In genomic region chr9:133825555-133826198, GRCh38 we compare ENCODE assay signal across 15 cellular contexts.
DNase-seq lines count a peak whose midpoint lies in the region; TF ChIP-seq lines count a peak whose summit lies in the region.
"Had no signal": no experiment of that assay in that cellular context is flagged by ENCODE, and none has a peak within 500 bp of the region (broad histone marks: within the 10 kb centered on the region; RNA-seq: fewer than 3 reads in every experiment).

No MANE protein-coding gene starts in this region.

- H3F3A ChIP-seq in neural cell (ENCODE audit: insufficient read depth, low read length, poor library complexity, severe bottlenecking): no peaks in the 10 kb centered on the region

- H3K4me2 ChIP-seq in neural cell (ENCODE audit: low read length): no peak overlapping the region
- H3K4me2 ChIP-seq: BLaER1 had no signal

- H3K36me3 ChIP-seq in neural cell (ENCODE audit: insufficient read depth, low read length): no peaks in the 10 kb centered on the region

- H3K9ac ChIP-seq in neural cell (ENCODE audit: low read length): peak overlapping the region; percentile 14
- H3K9ac ChIP-seq: BLaER1 had no signal

- H3K27me3 Mint-ChIP-seq in CD14-positive monocyte (ENCODE audit: low read depth in 3 of 3): peaks cover 0 to 4% (median 0%) of the 10 kb centered on the region in 3 donors
- H3K27me3 Mint-ChIP-seq: stimulated activated naive CD8-positive, alpha-beta T cell treated with anti-CD3 and anti-CD28 coated beads, Interleukin-15, amount 100 ng/mL, for 72 hours had no signal

- no peaks in the 10 kb centered on the region for H3K9me2 ChIP-seq in neural cell (ENCODE audit: insufficient read depth, low read length)

- H3K4me1 Mint-ChIP-seq in CD14-positive monocyte: peaks cover 37% of the 10 kb centered on the region
- H3K4me1 Mint-ChIP-seq: stimulated activated naive CD8-positive, alpha-beta T cell treated with anti-CD3 and anti-CD28 coated beads, Interleukin-15, amount 100 ng/mL, for 72 hours had no signal

- H3K9me3 ChIP-seq in neural cell (ENCODE audit: low read length): no peaks in the 10 kb centered on the region
- H3K9me3 ChIP-seq: BLaER1 had no signal

- H3K36me3 Mint-ChIP-seq in CD14-positive monocyte: peaks cover 29 to 35% of the 10 kb centered on the region in 2 donors

- no peaks in the 10 kb centered on the region for H3K27me3 ChIP-seq in neural cell (ENCODE audit: insufficient read depth, low read depth, low read length)
- H3K27me3 ChIP-seq: BLaER1 had no signal

- DNase-seq in CD14-positive monocyte (ENCODE audit: low spot score) (no peak), NCI-H526 (lab: John Stamatoyannopoulos, UW) (peak; percentile 48 to 64), epithelial cell of esophagus (ENCODE audit: low read depth) (peak; percentile 23), SK-N-DZ (ENCODE audit: low spot score) (no peak), NCI-H2029 treated with DMSO at 0.1 percent for 48 hours (lab: John Stamatoyannopoulos, UW) (no peak)
- DNase-seq in activated CD8-positive, alpha-beta memory T cell treated with anti-CD3 and anti-CD28 coated beads, Interleukin-2, amount 50 U/mL, for 48 hours: no peak
- no peak for DNase-seq in activated naive CD4-positive, alpha-beta T cell treated with Interleukin-2 at 50 U/mL for 16 hours
- DNase-seq: activated CD8-positive, alpha-beta T cell treated with anti-CD3 and anti-CD28 coated beads, Interleukin-2, amount 10 ng/mL, durations not matched to agents 7 days and 5 days; activated gamma-delta T cell treated with Interleukin-2 at 50 U/mL for 16 hours; erythroblast; GF-D8; NCI-H510A; stimulated activated naive CD8-positive, alpha-beta T cell treated with anti-CD3 and anti-CD28 coated beads, Interleukin-15, amount 100 ng/mL, for 72 hours had no signal

- peak overlapping the region in 6 of 7 donors; percentile 26 to 69 (median 48) for H3K27ac Mint-ChIP-seq in CD14-positive monocyte
- H3K27ac Mint-ChIP-seq: activated CD8-positive, alpha-beta T cell treated with anti-CD3 and anti-CD28 coated beads, Interleukin-2, amount 10 ng/mL, durations not matched to agents 7 days and 5 days; stimulated activated naive CD8-positive, alpha-beta T cell treated with anti-CD3 and anti-CD28 coated beads, Interleukin-15, amount 100 ng/mL, for 72 hours had no signal

- intact Hi-C loops in CD14-positive monocyte (cut with micrococcal nuclease): loop anchor here in 1 of 2 donors (5.0 kb wide), 1 partner anchor 37 kb away; no protein-coding TSS in a partner anchor

- peak overlapping the region; percentile 37 for H3K27ac ChIP-seq in neural cell (ENCODE audit: low read length)
- H3K27ac ChIP-seq: BLaER1 had no signal

- no peak for TF ChIP-seq EP300 in neural cell (conservative IDR thresholded peaks at IDR 0.05; ENCODE audit: poor library complexity, severe bottlenecking)

- H3K4me3 ChIP-seq in epithelial cell of esophagus (ENCODE audit: low read length) (no peak overlapping the region), neural cell (ENCODE audit: low read length) (no peak overlapping the region)
- H3K4me3 ChIP-seq: BLaER1 had no signal

- H3K79me2 ChIP-seq in neural cell (replicated peaks; ENCODE audit: insufficient read depth, low read length): no peaks in the 10 kb centered on the region

- no peak overlapping the region for H3K4me3 Mint-ChIP-seq in CD14-positive monocyte
- H3K4me3 Mint-ChIP-seq: activated CD8-positive, alpha-beta T cell treated with anti-CD3 and anti-CD28 coated beads, Interleukin-2, amount 10 ng/mL, durations not matched to agents 7 days and 5 days; stimulated activated naive CD8-positive, alpha-beta T cell treated with anti-CD3 and anti-CD28 coated beads, Interleukin-15, amount 100 ng/mL, for 72 hours had no signal

- H3K9me3 Mint-ChIP-seq in CD14-positive monocyte: peaks cover 0 to 2% (median 0%) of the 10 kb centered on the region in 7 donors
- H3K9me3 Mint-ChIP-seq: stimulated activated naive CD8-positive, alpha-beta T cell treated with anti-CD3 and anti-CD28 coated beads, Interleukin-15, amount 100 ng/mL, for 72 hours had no signal

- H2AFZ ChIP-seq in neural cell (ENCODE audit: low read depth, low read length): no peak overlapping the region

- TF ChIP-seq RAD21 in neural cell (conservative IDR thresholded peaks at IDR 0.05): no peak

- TF ChIP-seq CTCF in CD14-positive monocyte (IDR thresholded peaks at IDR 0.05) (no peak), epithelial cell of esophagus (IDR thresholded peaks at IDR 0.05; ENCODE audit: insufficient read depth, low read depth, low read length, missing control alignments) (no peak), neural cell (IDR thresholded peaks at IDR 0.05; ENCODE audit: poor library complexity, severe bottlenecking) (no peak)

- no peaks in the 10 kb centered on the region for H4K20me1 ChIP-seq in neural cell (ENCODE audit: insufficient read depth)

TF ChIP-seq in neural cell, 6 proteins besides CTCF, POLR2A, EP300 and RAD21:
- no peak for TF ChIP-seq SMC3 (conservative IDR thresholded peaks at IDR 0.05; ENCODE audit: poor library complexity)
- no peak for TF ChIP-seq EZH2 (IDR thresholded peaks at IDR 0.05; ENCODE audit: borderline replicate concordance, insufficient read depth, low read length, poor library complexity, severe bottlenecking)
- TF ChIP-seq REST (IDR thresholded peaks at IDR 0.05; ENCODE audit: borderline replicate concordance): no peak
- TF ChIP-seq POLR2AphosphoS5 (IDR thresholded peaks at IDR 0.05): no peak
- no peak for TF ChIP-seq TAF1 (IDR thresholded peaks at IDR 0.05; ENCODE audit: low read depth)
- TF ChIP-seq MXI1 (conservative IDR thresholded peaks at IDR 0.05; ENCODE audit: poor library complexity, severe bottlenecking): no peak

Comparison
In these comparisons a context has a peak if more than half of its experiments do, and no peak if none do; other contexts are left out.
1. DNase-seq: peak in NCI-H526 (2 of 2) and epithelial cell of esophagus (single experiment); none in CD14-positive monocyte (single experiment), activated CD8-positive, alpha-beta memory T cell treated with anti-CD3 and anti-CD28 coated beads, Interleukin-2, amount 50 U/mL, for 48 hours (single experiment), SK-N-DZ (single experiment), activated naive CD4-positive, alpha-beta T cell treated with Interleukin-2 at 50 U/mL for 16 hours (single experiment) and NCI-H2029 treated with DMSO at 0.1 percent for 48 hours (single experiment).